1 cellular context compared by ENCODE assay signal in genomic region chr3:53236112-53236841, GRCh38.
TF ChIP-seq lines count a peak whose summit lies in the region.

No MANE protein-coding gene starts in this region.

TF ChIP-seq in K562, 482 proteins besides CTCF, POLR2A, EP300 and RAD21 (continued from another document and continues in another):
- TF ChIP-seq ZNF280B (CRISPR knock-in tag; IDR thresholded peaks at IDR 0.05) (no peak), SAP30 (IDR thresholded peaks at IDR 0.05; ENCODE audit: borderline replicate concordance, insufficient read depth, low read depth, low read length, poor library complexity, severe bottlenecking) (no peak), NFRKB (IDR thresholded peaks at IDR 0.05; ENCODE audit: low read depth) (no peak), ZBTB1 (CRISPR knock-in tag; IDR thresholded peaks at IDR 0.05; ENCODE audit: borderline replicate concordance, low read depth) (no peak), CC2D1A (IDR thresholded peaks at IDR 0.05) (no peak), NR4A1 (CRISPR knock-in tag; IDR thresholded peaks at IDR 0.05) (peak; percentile 86), NR4A1 (tag; IDR thresholded peaks at IDR 0.05) (peak; percentile 89), MYBL2 (IDR thresholded peaks at IDR 0.05; ENCODE audit: low read depth) (no peak), MYBL2 (CRISPR knock-in tag; IDR thresholded peaks at IDR 0.05; ENCODE audit: borderline replicate concordance) (no peak), HDAC6 (IDR thresholded peaks at IDR 0.05; ENCODE audit: low read depth, low read length) (no peak), ZNF79 (CRISPR knock-in tag; IDR thresholded peaks at IDR 0.05; ENCODE audit: low read depth) (peak; percentile 53; the same call in 1 of the 2 replicates), TFAM (CRISPR knock-in tag; conservative IDR thresholded peaks at IDR 0.05) (no peak), ZSCAN29 (IDR thresholded peaks at IDR 0.05) (no peak), ZNF644 (tag; IDR thresholded peaks at IDR 0.05; ENCODE audit: low read depth) (peak; percentile 47; the same call in 1 of the 2 replicates), ZNF395 (CRISPR knock-in tag; IDR thresholded peaks at IDR 0.05) (peak; percentile 88; the same call in 1 of the 2 replicates), ARNT (IDR thresholded peaks at IDR 0.05) (no peak), FOSL1 (tag; conservative IDR thresholded peaks at IDR 0.05) (no peak; the same call in 1 of the 2 replicates), ZNF146 (CRISPR knock-in tag; IDR thresholded peaks at IDR 0.05; ENCODE audit: unreplicated experiment) (no peak), HEY1 (CRISPR knock-in tag; IDR thresholded peaks at IDR 0.05; ENCODE audit: borderline replicate concordance) (no peak), SRSF7 (optimal IDR thresholded peaks at IDR 0.05; ENCODE audit: low read depth, low read length) (no peak), ATF7 (IDR thresholded peaks at IDR 0.05) (no peak), PHTF2 (CRISPR knock-in tag; IDR thresholded peaks at IDR 0.05) (no peak), NFIX (CRISPR knock-in tag; IDR thresholded peaks at IDR 0.05; ENCODE audit: low read depth) (no peak), ZNF121 (CRISPR knock-in tag; conservative IDR thresholded peaks at IDR 0.05) (no peak), CBFA2T3 (IDR thresholded peaks at IDR 0.05) (no peak), ZBED1 (IDR thresholded peaks at IDR 0.05) (no peak), NCOA4 (IDR thresholded peaks at IDR 0.05; ENCODE audit: partially characterized antibody) (no peak), ZBTB43 (CRISPR knock-in tag; IDR thresholded peaks at IDR 0.05) (no peak), CBFB (CRISPR knock-in tag; IDR thresholded peaks at IDR 0.05) (no peak), CBFA2T2 (conservative IDR thresholded peaks at IDR 0.05) (no peak), PBX2 (CRISPR knock-in tag; IDR thresholded peaks at IDR 0.05; ENCODE audit: low read depth) (no peak), PBX2 (tag; conservative IDR thresholded peaks at IDR 0.05; ENCODE audit: low read depth) (no peak), NRF1 (conservative IDR thresholded peaks at IDR 0.05 in 1 of 2, IDR thresholded peaks at IDR 0.05 in 1 of 2) (no peak), SREBF2 (CRISPR knock-in tag; IDR thresholded peaks at IDR 0.05) (no peak), HOXB6 (CRISPR knock-in tag; IDR thresholded peaks at IDR 0.05; ENCODE audit: borderline replicate concordance) (no peak), CHAMP1 (IDR thresholded peaks at IDR 0.05) (no peak), RFX7 (CRISPR knock-in tag; IDR thresholded peaks at IDR 0.05) (no peak), ILK (tag; IDR thresholded peaks at IDR 0.05; ENCODE audit: borderline replicate concordance, low read depth) (no peak), CAMTA2 (CRISPR knock-in tag; conservative IDR thresholded peaks at IDR 0.05) (no peak), CHD7 (IDR thresholded peaks at IDR 0.05; ENCODE audit: low read depth, low read length) (no peak), SMARCC2 (IDR thresholded peaks at IDR 0.05; ENCODE audit: low read depth) (no peak), IRF1 (CRISPR knock-in tag; IDR thresholded peaks at IDR 0.05; ENCODE audit: borderline replicate concordance) (no peak), CBX3 (IDR thresholded peaks at IDR 0.05; ENCODE audit: borderline replicate concordance in 1 of 2, low read length in 2 of 2) (no peak)
